In genomic region chr15:56052389-56053045, GRCh38 we compare ENCODE assay signal across 1 cellular context.
TF ChIP-seq lines count a peak whose summit lies in the region.

No MANE protein-coding gene starts in this region.

TF ChIP-seq in SK-N-SH treated with all-trans-retinoic acid at 6 μM for 48 hours, 23 proteins besides CTCF, POLR2A, EP300 and RAD21 (continued from another document):
- TF ChIP-seq POU6F1 (CRISPR knock-in tag; IDR thresholded peaks at IDR 0.05; ENCODE audit: borderline replicate concordance, low read depth) (no peak), OSR1 (CRISPR knock-in tag; IDR thresholded peaks at IDR 0.05) (no peak), RARB (CRISPR knock-in tag; IDR thresholded peaks at IDR 0.05) (no peak)
